In genomic region chr3:138835177-138835757, GRCh38 we compare ENCODE assay signal across 8 cellular contexts. TPM values are rescaled to one million over a fixed set of nuclear protein-coding genes. Genes with fewer than 3 reads are reported as not detected.
DNase-seq lines count a peak whose midpoint lies in the region; ATAC-seq and TF ChIP-seq lines count a peak whose summit lies in the region.

No MANE protein-coding gene starts in this region.

- H3K4me3 ChIP-seq in AG04450 (ENCODE audit: low read depth, low read length) (peak overlapping the region; percentile 73), GM23338 (peak overlapping the region; percentile 70), left ventricle myocardium inferior (peak overlapping the region; percentile 92), gastrocnemius medialis (peak overlapping the region; percentile 63 to 91 (median 78))

- CTCF ChIA-PET in AG04450 (lab: Charles Lee) = interaction anchor here (1.9 to 3.0 kb wide), 2 partner anchors 80 to 240 kb away, joined by 4 to 13 read pairs; no protein-coding TSS in a partner anchor

- H3K9me3 Mint-ChIP-seq in GM23338 = no peaks in the 10 kb centered on the region; the same call in 1 of the 3 replicates
- H3K9me3 Mint-ChIP-seq in activated T-helper 1 cell treated with anti-CD3 and anti-CD28 coated beads, Interleukin-12 subunit alpha, Interleukin-12 subunit beta, Interleukin-2, Interleukin-4 antibody, amounts not matched to agents 30 ng/mL and 10 ng/mL and 1 ng/mL, durations not matched to agents 14 hours and 24 hours and 36 hours = no peaks in the 10 kb centered on the region

- no peaks in the 10 kb centered on the region for H3K27me3 Mint-ChIP-seq in GM23338 (ENCODE audit: insufficient read depth, low read depth, poor library complexity)
- no peaks in the 10 kb centered on the region for H3K27me3 Mint-ChIP-seq in activated T-helper 1 cell treated with anti-CD3 and anti-CD28 coated beads, Interleukin-12 subunit alpha, Interleukin-12 subunit beta, Interleukin-2, Interleukin-4 antibody, amounts not matched to agents 30 ng/mL and 10 ng/mL and 1 ng/mL, durations not matched to agents 14 hours and 24 hours and 36 hours (ENCODE audit: insufficient read depth)

- H3K9me3 ChIP-seq in AG04450 (ENCODE audit: control insufficient read depth, insufficient read depth, low read length) (peaks cover 2% of the 10 kb centered on the region; the same call in 1 of the 2 replicates), left ventricle myocardium inferior (replicated peaks) (no peaks in the 10 kb centered on the region), gastrocnemius medialis (no peaks in the 10 kb centered on the region)

- peak overlapping the region; percentile 98 for H3K27ac Mint-ChIP-seq in GM23338
- H3K27ac Mint-ChIP-seq in activated T-helper 1 cell treated with anti-CD3 and anti-CD28 coated beads, Interleukin-12 subunit alpha, Interleukin-12 subunit beta, Interleukin-2, Interleukin-4 antibody, amounts not matched to agents 30 ng/mL and 10 ng/mL and 1 ng/mL, durations not matched to agents 14 hours and 24 hours and 36 hours = peak overlapping the region; percentile 94

- H2AFZ ChIP-seq in GM23338 = peak overlapping the region; percentile 88

- peak overlapping the region; percentile 84 for H3K4me3 Mint-ChIP-seq in GM23338
- peak overlapping the region; percentile 94 for H3K4me3 Mint-ChIP-seq in activated T-helper 1 cell treated with anti-CD3 and anti-CD28 coated beads, Interleukin-12 subunit alpha, Interleukin-12 subunit beta, Interleukin-2, Interleukin-4 antibody, amounts not matched to agents 30 ng/mL and 10 ng/mL and 1 ng/mL, durations not matched to agents 14 hours and 24 hours and 36 hours

- peaks cover 17% of the 10 kb centered on the region for H3K4me1 ChIP-seq in GM23338 (ENCODE audit: insufficient read depth)
- peaks cover 28% of the 10 kb centered on the region for H3K4me1 ChIP-seq in left ventricle myocardium inferior
- peaks cover 11 to 14% of the 10 kb centered on the region in 2 donors for H3K4me1 ChIP-seq in gastrocnemius medialis

- TF ChIP-seq CTCF in AG04450 (IDR thresholded peaks at IDR 0.05; ENCODE audit: low read depth, low read length) = no peak
- no peak for TF ChIP-seq CTCF in GM23338 (conservative IDR thresholded peaks at IDR 0.05; ENCODE audit: low read depth in 2 of 2)
- no peak for TF ChIP-seq CTCF in left ventricle myocardium inferior (IDR thresholded peaks at IDR 0.05; ENCODE audit: borderline replicate concordance)
- TF ChIP-seq CTCF in gastrocnemius medialis (IDR thresholded peaks at IDR 0.05 in 4 of 5, conservative IDR thresholded peaks at IDR 0.05 in 1 of 5) = no peak

- peaks cover 20% of the 10 kb centered on the region for H3K36me3 Mint-ChIP-seq in GM23338 (ENCODE audit: low read depth)
- peaks cover 2% of the 10 kb centered on the region for H3K36me3 Mint-ChIP-seq in activated T-helper 1 cell treated with anti-CD3 and anti-CD28 coated beads, Interleukin-12 subunit alpha, Interleukin-12 subunit beta, Interleukin-2, Interleukin-4 antibody, amounts not matched to agents 30 ng/mL and 10 ng/mL and 1 ng/mL, durations not matched to agents 14 hours and 24 hours and 36 hours (ENCODE audit: low read depth)

- peak overlapping the region; percentile 94 for H3K4me2 ChIP-seq in GM23338

- ATAC-seq in GM23338 (peak; percentile 15), gastrocnemius medialis (no peak), HG03571 (IDR thresholded peaks at IDR 0.05; ENCODE audit: unreplicated experiment) (no peak), GM18873 (IDR thresholded peaks at IDR 0.05; ENCODE audit: low FRiP score, unreplicated experiment) (no peak)

- intact Hi-C loops in activated T-helper 1 cell treated with anti-CD3 and anti-CD28 coated beads, Interleukin-12 subunit alpha, Interleukin-12 subunit beta, Interleukin-2, Interleukin-4 antibody, amounts not matched to agents 30 ng/mL and 10 ng/mL and 1 ng/mL, durations not matched to agents 14 hours and 24 hours and 36 hours (cut with micrococcal nuclease) = loop anchor here (2.0 to 10.0 kb wide), 3 partner anchors 226 to 550 kb away; partner anchors contain the start of genes COPB2, FAIM and MRPS22
- intact Hi-C loops in left ventricle myocardium inferior (cut with micrococcal nuclease) (no loop called here), gastrocnemius medialis (cut with DNase I; ENCODE audit: low total_unique reads) (loop anchor here (1.0 to 5.0 kb wide), 5 partner anchors 28 to 228 kb away; partner anchors contain the start of gene FAIM)

- in situ Hi-C loops in gastrocnemius medialis (cut with MboI; ENCODE audit: low sequenced_read_pairs in 4 of 4) = loop anchor here in 1 of 4 donors (10.0 kb wide), 1 partner anchor 80 kb away; no protein-coding TSS in a partner anchor

- DNase-seq in AG04450 (ENCODE audit: low read depth, low spot score) = no peak
- no peak for DNase-seq in GM23338 (ENCODE audit: low spot score)
- no peak for DNase-seq in activated T-helper 1 cell treated with anti-CD3 and anti-CD28 coated beads, Interleukin-12 subunit alpha, Interleukin-12 subunit beta, Interleukin-2, Interleukin-4 antibody, amounts not matched to agents 30 ng/mL and 10 ng/mL and 1 ng/mL, durations not matched to agents 14 hours and 24 hours and 36 hours (ENCODE audit: low spot score)
- DNase-seq in left ventricle myocardium inferior = no peak
- DNase-seq in gastrocnemius medialis = no peak
- DNase-seq in GM03348 (ENCODE audit: low spot score) = no peak

- 0 out of 2 replicates have a peak, but pooled peaks cover 3% of the 10 kb centered on the region for H4K20me1 ChIP-seq in GM23338 (replicated peaks; ENCODE audit: insufficient read depth)

- peaks cover 12% of the 10 kb centered on the region for H3F3A ChIP-seq in GM23338 (replicated peaks; ENCODE audit: low read depth)

- no peak for TF ChIP-seq POLR2A in gastrocnemius medialis (IDR thresholded peaks at IDR 0.05)

- POLR2A ChIA-PET in AG04450 (lab: Yijun Ruan, JAX) = no interaction called here

- H3K27me3 ChIP-seq in AG04450 (ENCODE audit: control insufficient read depth, insufficient read depth, low read length) (no peaks in the 10 kb centered on the region), GM23338 (ENCODE audit: insufficient read depth) (no peaks in the 10 kb centered on the region), left ventricle myocardium inferior (ENCODE audit: low read depth) (no peaks in the 10 kb centered on the region), gastrocnemius medialis (no peaks in the 10 kb centered on the region)

- H3K4me1 Mint-ChIP-seq in GM23338 = peaks cover 21% of the 10 kb centered on the region
- peaks cover 22% of the 10 kb centered on the region for H3K4me1 Mint-ChIP-seq in activated T-helper 1 cell treated with anti-CD3 and anti-CD28 coated beads, Interleukin-12 subunit alpha, Interleukin-12 subunit beta, Interleukin-2, Interleukin-4 antibody, amounts not matched to agents 30 ng/mL and 10 ng/mL and 1 ng/mL, durations not matched to agents 14 hours and 24 hours and 36 hours (ENCODE audit: low read depth)

- peaks cover 39% of the 10 kb centered on the region for H3K79me2 ChIP-seq in GM23338 (replicated peaks; ENCODE audit: insufficient read depth)

- no peaks in the 10 kb centered on the region for H3K36me3 ChIP-seq in GM23338 (ENCODE audit: insufficient read depth)
- no peaks in the 10 kb centered on the region for H3K36me3 ChIP-seq in left ventricle myocardium inferior
- no peaks in the 10 kb centered on the region for H3K36me3 ChIP-seq in gastrocnemius medialis

- H3K27ac ChIP-seq in AG04450 (ENCODE audit: low read depth, low read length) (peak overlapping the region; percentile 93), GM23338 (ENCODE audit: low read depth) (peak overlapping the region; percentile 100), left ventricle myocardium inferior (replicated peaks) (peak overlapping the region; percentile 99), gastrocnemius medialis (peak overlapping the region; percentile 88 to 95 (median 93))

- no peaks in the 10 kb centered on the region for H3K9me2 ChIP-seq in GM23338 (ENCODE audit: insufficient read depth)

TF ChIP-seq in GM23338, 12 proteins besides CTCF, POLR2A, EP300 and RAD21:
- TF ChIP-seq ZNF114 (CRISPR knock-in tag; IDR thresholded peaks at IDR 0.05) (no peak), STAT1 (IDR thresholded peaks at IDR 0.05; ENCODE audit: unreplicated experiment) (no peak)

RNA-seq across cellular contexts. Expression of gene PIK3CB, which starts 0.5 kb away (rescaled TPM):
- polyA plus RNA-seq in AG04450 (2011; rRNA removed) (11.5 and 13.8 TPM in 2 replicates), GM23338 (2016; fragmentation: Nextera tagmentation; extraction: Ambion mirVana) (11.7 and 13.3 TPM in 2 replicates)
- polyA minus RNA-seq in AG04450 (2011; rRNA and poly(A)+ RNA removed) = 10.2 and 12.4 TPM in 2 replicates
- total RNA-seq in GM23338 (2014; rRNA removed; shearing (Covaris generic)) = 32.1 and 32.4 TPM in 2 replicates
- 19.3 and 22.0 TPM in 2 replicates for total RNA-seq in activated T-helper 1 cell treated with anti-CD3 and anti-CD28 coated beads, Interleukin-12 subunit alpha, Interleukin-12 subunit beta, Interleukin-2, Interleukin-4 antibody, amounts not matched to agents 30 ng/mL and 10 ng/mL and 1 ng/mL, durations not matched to agents 14 hours and 24 hours and 36 hours
- total RNA-seq in left ventricle myocardium inferior (31.5 TPM), gastrocnemius medialis (10 to 100 TPM; 24.9 to 94.7 (median 36.8) TPM)
